8 cellular contexts compared by ENCODE assay signal in genomic region chr17:38606646-38607611, GRCh38. TPM values are rescaled to one million over a fixed set of nuclear protein-coding genes. Genes with fewer than 3 reads are reported as not detected.
DNase-seq lines count a peak whose midpoint lies in the region; ATAC-seq and TF ChIP-seq lines count a peak whose summit lies in the region.

No MANE protein-coding gene starts in this region.

- H3K4me1 ChIP-seq in NT2/D1 (ENCODE audit: insufficient read depth, insufficient read length) (peaks cover 35% of the 10 kb centered on the region), esophagus muscularis mucosa (peaks cover 16 to 49% (median 32%) of the 10 kb centered on the region in 4 donors), osteoblast (ENCODE audit: insufficient read depth, low read length) (no peaks in the 10 kb centered on the region)

- BruUV-seq in Calu3 (replicated peaks; lab: Mats Ljungman, UMichigan): TSS peak; percentile 41

- H3K36me3 Mint-ChIP-seq in Calu3 (ENCODE audit: insufficient read depth, unreplicated experiment): peaks cover 31% of the 10 kb centered on the region

- no peak overlapping the region for H3K27ac ChIP-seq in esophagus muscularis mucosa (replicated peaks in 1 of 4)
- H3K27ac ChIP-seq in osteoblast (ENCODE audit: low read depth, low read length): no peak overlapping the region

- TF ChIP-seq CTCF in Calu3 (IDR thresholded peaks at IDR 0.05; ENCODE audit: unreplicated experiment): peak; percentile 76
- TF ChIP-seq CTCF in esophagus muscularis mucosa (IDR thresholded peaks at IDR 0.05): no peak
- no peak for TF ChIP-seq CTCF in osteoblast (IDR thresholded peaks at IDR 0.05; ENCODE audit: extremely low read depth, low read depth, low read length)

- TF ChIP-seq POLR2A in esophagus muscularis mucosa (IDR thresholded peaks at IDR 0.05; ENCODE audit: low read depth): no peak

- DNase-seq in Calu3 (peak; percentile 84), NT2/D1 (ENCODE audit: low read depth, low spot score) (no peak), esophagus muscularis mucosa (ENCODE audit: extremely low spot score) (no peak), osteoblast (ENCODE audit: insufficient read length, low spot score, missing footprints) (peak; percentile 85), KBM-7 (no peak), NCI-H1436 (lab: John Stamatoyannopoulos, UW) (no peak)
- DNase-seq in NK-92 treated with Interleukin-12 subunit alpha and Interleukin-12 subunit beta, amount 100 ng/mL, for 24 hours (lab: John Stamatoyannopoulos, UW): no peak

- no peaks in the 10 kb centered on the region for H3K79me2 ChIP-seq in osteoblast (ENCODE audit: insufficient read depth, low read length)

- no peaks in the 10 kb centered on the region for H4K20me1 ChIP-seq in osteoblast (ENCODE audit: insufficient read depth, low read length)

- H3K9me3 Mint-ChIP-seq in Calu3 (ENCODE audit: low read depth, unreplicated experiment): no peaks in the 10 kb centered on the region

- peak overlapping the region; percentile 61 for H3K4me3 ChIP-seq in NT2/D1 (ENCODE audit: insufficient read length, low read depth)
- peak overlapping the region; percentile 55 to 69 (median 58) for H3K4me3 ChIP-seq in esophagus muscularis mucosa
- H3K4me3 ChIP-seq in osteoblast (ENCODE audit: insufficient read depth, low read length): no peak overlapping the region

- H3K9ac ChIP-seq in NT2/D1 (ENCODE audit: insufficient read length, low read depth): peak overlapping the region; percentile 79

- H3K27me3 ChIP-seq in NT2/D1 (ENCODE audit: insufficient read depth, insufficient read length) (peaks cover 19% of the 10 kb centered on the region), esophagus muscularis mucosa (peaks cover 0 to 96% (median 35%) of the 10 kb centered on the region in 4 donors), osteoblast (ENCODE audit: insufficient read depth, low read length) (peaks cover 77% of the 10 kb centered on the region)

- intact Hi-C loops in Calu3 (cut with micrococcal nuclease; ENCODE audit: unreplicated experiment) (loop anchor here (2.0 kb wide), 1 partner anchor 56 kb away; no protein-coding TSS in a partner anchor), esophagus muscularis mucosa (cut with DNase I) (loop anchor here (10.0 kb wide), 1 partner anchor 58 kb away; no protein-coding TSS in a partner anchor)

- peak overlapping the region; percentile 74 for H3K4me3 Mint-ChIP-seq in Calu3 (ENCODE audit: low read depth, unreplicated experiment)

- peaks cover 6% of the 10 kb centered on the region; the same call in 1 of the 2 replicates for H3K9me3 ChIP-seq in NT2/D1 (ENCODE audit: insufficient read depth, low read length)
- H3K9me3 ChIP-seq in esophagus muscularis mucosa: peaks cover 0 to 7% (median 5%) of the 10 kb centered on the region in 4 donors
- peaks cover 1% of the 10 kb centered on the region for H3K9me3 ChIP-seq in osteoblast (ENCODE audit: low read depth, low read length)

- H3K4me1 Mint-ChIP-seq in Calu3 (ENCODE audit: low read depth, unreplicated experiment): peaks cover 23% of the 10 kb centered on the region

- H3K27me3 Mint-ChIP-seq in Calu3 (ENCODE audit: unreplicated experiment): peaks cover 99% of the 10 kb centered on the region

- H2AFZ ChIP-seq in osteoblast (ENCODE audit: low read length): no peak overlapping the region

- CTCF ChIA-PET in Calu3 (lab: Charles Lee): interaction anchor here (0.5 to 7.2 kb wide), 18 partner anchors 9 to 1167 kb away, joined by 3 to 103 read pairs (median 6); no protein-coding TSS in a partner anchor

- WGBS in esophagus muscularis mucosa: 12% methylated on average over 24 of the region's 30 CpGs

- H3K27ac Mint-ChIP-seq in Calu3 (ENCODE audit: unreplicated experiment): peak overlapping the region; percentile 48

- H3K4me2 ChIP-seq in osteoblast (ENCODE audit: insufficient read depth, low read length): no peak overlapping the region

- in situ Hi-C loops in KBM-7 (cut with MboI; ENCODE audit: low pct_unique_long_range_greater_than_20kb, low sequenced_read_pairs): no loop called here

- no peak for ATAC-seq in HG02763 (IDR thresholded peaks at IDR 0.05; ENCODE audit: unreplicated experiment)

- no peak for TF ChIP-seq EP300 in esophagus muscularis mucosa (IDR thresholded peaks at IDR 0.05)

- H3K36me3 ChIP-seq in NT2/D1 (ENCODE audit: insufficient read depth, insufficient read length, low read length): no peaks in the 10 kb centered on the region
- H3K36me3 ChIP-seq in esophagus muscularis mucosa: no peaks in the 10 kb centered on the region
- H3K36me3 ChIP-seq in osteoblast (ENCODE audit: insufficient read depth, low read length): no peaks in the 10 kb centered on the region

RNA-seq across cellular contexts. Expression of gene SRCIN1, which starts 1.2 kb away (rescaled TPM):
- total RNA-seq in Calu3 (2022) (46.6 and 46.7 TPM in 2 replicates), esophagus muscularis mucosa (1 to 10 TPM; 1.2 to 2.7 (median 2.3) TPM), osteoblast (not detected in 2 replicates)

Comparison
In these comparisons a context has a peak if more than half of its experiments do, and no peak if none do; other contexts are left out.
1. DNase-seq: peak in Calu3 (single experiment) and osteoblast (single experiment); none in NT2/D1 (single experiment), esophagus muscularis mucosa (single experiment), KBM-7 (single experiment), NK-92 treated with Interleukin-12 subunit alpha and Interleukin-12 subunit beta, amount 100 ng/mL, for 24 hours (single experiment) and NCI-H1436 (single experiment).
2. RNA of gene SRCIN1, which starts 1.2 kb away (total RNA-seq): 46.6 to 46.7 TPM in Calu3; 1.2 to 2.7 TPM in esophagus muscularis mucosa and not detected in osteoblast; every median in the first group is over 10 times any median in the second.